Comparison of ENCODE assay signal across 35 cellular contexts in the genomic region with DNA sequence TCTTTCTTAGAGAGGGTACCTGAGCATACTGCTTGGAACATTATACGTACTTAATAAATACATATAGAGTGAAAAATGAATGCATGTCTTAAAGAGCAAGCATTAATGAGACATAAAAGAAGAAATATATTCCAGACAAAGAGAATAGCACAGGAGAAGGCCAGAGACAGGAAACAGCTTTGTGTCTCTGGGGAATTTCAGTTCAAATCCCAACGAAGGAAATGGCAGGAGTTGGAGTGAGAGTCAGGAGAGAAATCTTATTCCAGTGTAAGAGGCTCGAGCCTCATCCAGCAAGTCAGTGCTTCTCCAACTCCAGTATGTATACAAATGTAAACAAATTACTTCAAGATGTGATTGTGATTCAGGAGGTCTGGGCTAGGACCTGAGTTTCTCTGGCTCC.
"Had no signal": no experiment of that assay in that cellular context is flagged by ENCODE, and none has a peak within 500 bp of the region (broad histone marks: within the 10 kb centered on the region; RNA-seq: fewer than 3 reads in every experiment).

No MANE protein-coding gene starts in this region.

- H3K9me3 ChIP-seq: adrenal gland, body of pancreas, esophagus squamous epithelium, gastrocnemius medialis, heart left ventricle had no signal

- H3K4me1 Mint-ChIP-seq: activated CD4-positive, alpha-beta T cell treated with anti-CD3 and anti-CD28 coated beads, Interleukin-2, amount 10 ng/mL, durations not matched to agents 24 days and 14 days; activated naive CD4-positive, alpha-beta T cell treated with anti-CD3 and anti-CD28 coated beads, Interleukin-2, amount 50 U/mL, for 24 hours; activated naive CD8-positive, alpha-beta T cell treated with anti-CD3 and anti-CD28 coated beads, Interleukin-2, amount 50 U/mL, for 24 hours had no signal

- H3K4me1 ChIP-seq: adrenal gland, body of pancreas, foreskin keratinocyte, gastrocnemius medialis had no signal

- DNase-seq: activated CD4-positive, alpha-beta memory T cell treated with anti-CD3 and anti-CD28 coated beads for 36 hours; activated CD4-positive, alpha-beta T cell treated with anti-CD3 and anti-CD28 coated beads for 36 hours; activated CD4-positive, alpha-beta T cell treated with anti-CD3 and anti-CD28 coated beads, Interleukin-2, amount 10 ng/mL, durations not matched to agents 24 days and 14 days; activated CD4-positive, CD25-positive, alpha-beta regulatory T cell; activated CD4-positive, CD25-positive, alpha-beta regulatory T cell treated with anti-CD3 and anti-CD28 coated beads, Interleukin-2, amount 50 U/mL, for 72 hours; activated CD8-positive, alpha-beta memory T cell treated with anti-CD3 and anti-CD28 coated beads, Interleukin-2, amount 10 ng/mL, durations not matched to agents 7 days and 5 days; activated CD8-positive, alpha-beta memory T cell treated with anti-CD3 and anti-CD28 coated beads, Interleukin-2, amount 50 U/mL, for 4 hours; activated CD8-positive, alpha-beta T cell treated with anti-CD3 and anti-CD28 coated beads, Interleukin-2, amount 10 ng/mL, durations not matched to agents 7 days and 5 days; activated effector memory CD4-positive, alpha-beta T cell treated with anti-CD3 and anti-CD28 coated beads, Interleukin-2, amount 50 U/mL, for 16 hours; activated naive CD4-positive, alpha-beta T cell treated with anti-CD3 and anti-CD28 coated beads for 36 hours; activated naive CD8-positive, alpha-beta T cell treated with anti-CD3 and anti-CD28 coated beads for 36 hours; activated naive CD8-positive, alpha-beta T cell treated with anti-CD3 and anti-CD28 coated beads, Interleukin-2, amount 50 U/mL, for 24 hours; activated T-cell treated with anti-CD3 and anti-CD28 coated beads, Interleukin-2, amount 50 U/mL, for 1 hour; activated T-cell treated with anti-CD3 and anti-CD28 coated beads, Interleukin-2, amount 50 U/mL, for 48 hours; adrenal gland; amygdala; aorta; body of pancreas; caudate nucleus; cortex of kidney; dermis blood vessel endothelial cell; effector CD4-positive, alpha-beta T cell; effector memory CD8-positive, alpha-beta T cell; esophagus squamous epithelium; foreskin keratinocyte; gastrocnemius medialis; glutamatergic neuron; heart left ventricle; T-helper 1 cell; T-helper 17 cell had no signal

- H3K4me3 ChIP-seq: adrenal gland, body of pancreas, esophagus squamous epithelium, gastrocnemius medialis, heart left ventricle had no signal

- H3K27ac ChIP-seq: adrenal gland, body of pancreas, epithelial cell of prostate, esophagus squamous epithelium, foreskin keratinocyte, gastrocnemius medialis, heart left ventricle had no signal

- H3K4me3 Mint-ChIP-seq: activated CD4-positive, alpha-beta memory T cell treated with anti-CD3 and anti-CD28 coated beads for 36 hours; activated CD4-positive, alpha-beta T cell treated with anti-CD3 and anti-CD28 coated beads for 36 hours; activated CD4-positive, alpha-beta T cell treated with anti-CD3 and anti-CD28 coated beads, Interleukin-2, amount 10 ng/mL, durations not matched to agents 24 days and 14 days; activated CD8-positive, alpha-beta memory T cell treated with anti-CD3 and anti-CD28 coated beads, Interleukin-2, amount 10 ng/mL, durations not matched to agents 7 days and 5 days; activated CD8-positive, alpha-beta T cell treated with anti-CD3 and anti-CD28 coated beads, Interleukin-2, amount 10 ng/mL, durations not matched to agents 7 days and 5 days; activated naive CD4-positive, alpha-beta T cell treated with anti-CD3 and anti-CD28 coated beads for 36 hours; activated naive CD4-positive, alpha-beta T cell treated with anti-CD3 and anti-CD28 coated beads, Interleukin-2, amount 50 U/mL, for 24 hours; activated naive CD8-positive, alpha-beta T cell treated with anti-CD3 and anti-CD28 coated beads for 36 hours; activated naive CD8-positive, alpha-beta T cell treated with anti-CD3 and anti-CD28 coated beads, Interleukin-2, amount 50 U/mL, for 24 hours; activated T-helper 1 cell treated with anti-CD3 and anti-CD28 coated beads, Interleukin-12 subunit alpha, Interleukin-12 subunit beta, Interleukin-2, Interleukin-4 antibody, amounts not matched to agents 30 ng/mL and 10 ng/mL and 1 ng/mL, durations not matched to agents 14 hours and 24 hours and 36 hours; effector memory CD8-positive, alpha-beta T cell; T-helper 17 cell; T-helper 2 cell treated with Interferon-gamma antibody and Interleukin-4, amounts not matched to agents 5 μg/mL and 100 μg/mL, for 36 hours had no signal

- H3K36me3 Mint-ChIP-seq: activated CD4-positive, alpha-beta memory T cell treated with anti-CD3 and anti-CD28 coated beads for 36 hours; activated CD8-positive, alpha-beta memory T cell treated with anti-CD3 and anti-CD28 coated beads, Interleukin-2, amount 10 ng/mL, durations not matched to agents 7 days and 5 days; activated naive CD4-positive, alpha-beta T cell treated with anti-CD3 and anti-CD28 coated beads, Interleukin-2, amount 50 U/mL, for 24 hours had no signal

- H3K27me3 Mint-ChIP-seq: activated CD8-positive, alpha-beta memory T cell treated with anti-CD3 and anti-CD28 coated beads, Interleukin-2, amount 10 ng/mL, durations not matched to agents 7 days and 5 days; activated naive CD4-positive, alpha-beta T cell treated with anti-CD3 and anti-CD28 coated beads, Interleukin-2, amount 50 U/mL, for 24 hours had no signal

- H3K9me3 Mint-ChIP-seq: activated CD4-positive, alpha-beta memory T cell treated with anti-CD3 and anti-CD28 coated beads for 36 hours; activated CD4-positive, alpha-beta T cell treated with anti-CD3 and anti-CD28 coated beads, Interleukin-2, amount 10 ng/mL, durations not matched to agents 24 days and 14 days; activated naive CD4-positive, alpha-beta T cell treated with anti-CD3 and anti-CD28 coated beads for 36 hours; activated naive CD4-positive, alpha-beta T cell treated with anti-CD3 and anti-CD28 coated beads, Interleukin-2, amount 50 U/mL, for 24 hours; activated naive CD8-positive, alpha-beta T cell treated with anti-CD3 and anti-CD28 coated beads for 36 hours; activated naive CD8-positive, alpha-beta T cell treated with anti-CD3 and anti-CD28 coated beads, Interleukin-2, amount 50 U/mL, for 24 hours; activated T-helper 1 cell treated with anti-CD3 and anti-CD28 coated beads, Interleukin-12 subunit alpha, Interleukin-12 subunit beta, Interleukin-2, Interleukin-4 antibody, amounts not matched to agents 30 ng/mL and 10 ng/mL and 1 ng/mL, durations not matched to agents 14 hours and 24 hours and 36 hours; activated T-helper 2 cell treated with anti-CD3 and anti-CD28 coated beads, Interferon-gamma antibody, Interleukin-2, Interleukin-4, amounts not matched to agents 10 μg/mL and 5 μg/mL and 100 μg/mL, durations not matched to agents 14 hours and 24 hours and 36 hours; effector memory CD8-positive, alpha-beta T cell; T-helper 2 cell treated with Interferon-gamma antibody and Interleukin-4, amounts not matched to agents 5 μg/mL and 100 μg/mL, for 36 hours had no signal

- H3K27ac Mint-ChIP-seq: activated CD4-positive, alpha-beta memory T cell treated with anti-CD3 and anti-CD28 coated beads for 36 hours; activated CD4-positive, alpha-beta T cell treated with anti-CD3 and anti-CD28 coated beads for 36 hours; activated CD4-positive, alpha-beta T cell treated with anti-CD3 and anti-CD28 coated beads, Interleukin-2, amount 10 ng/mL, durations not matched to agents 24 days and 14 days; activated CD8-positive, alpha-beta memory T cell treated with anti-CD3 and anti-CD28 coated beads, Interleukin-2, amount 10 ng/mL, durations not matched to agents 7 days and 5 days; activated CD8-positive, alpha-beta T cell treated with anti-CD3 and anti-CD28 coated beads, Interleukin-2, amount 10 ng/mL, durations not matched to agents 7 days and 5 days; activated naive CD4-positive, alpha-beta T cell treated with anti-CD3 and anti-CD28 coated beads for 36 hours; activated naive CD4-positive, alpha-beta T cell treated with anti-CD3 and anti-CD28 coated beads, Interleukin-2, amount 50 U/mL, for 24 hours; activated naive CD8-positive, alpha-beta T cell treated with anti-CD3 and anti-CD28 coated beads for 36 hours; activated naive CD8-positive, alpha-beta T cell treated with anti-CD3 and anti-CD28 coated beads, Interleukin-2, amount 50 U/mL, for 24 hours; activated T-helper 1 cell treated with anti-CD3 and anti-CD28 coated beads, Interleukin-12 subunit alpha, Interleukin-12 subunit beta, Interleukin-2, Interleukin-4 antibody, amounts not matched to agents 30 ng/mL and 10 ng/mL and 1 ng/mL, durations not matched to agents 14 hours and 24 hours and 36 hours; activated T-helper 2 cell treated with anti-CD3 and anti-CD28 coated beads, Interferon-gamma antibody, Interleukin-2, Interleukin-4, amounts not matched to agents 10 μg/mL and 5 μg/mL and 100 μg/mL, durations not matched to agents 14 hours and 24 hours and 36 hours; effector memory CD8-positive, alpha-beta T cell; T-helper 17 cell; T-helper 2 cell treated with Interferon-gamma antibody and Interleukin-4, amounts not matched to agents 5 μg/mL and 100 μg/mL, for 36 hours had no signal

- H3K27me3 ChIP-seq: adrenal gland, body of pancreas, esophagus squamous epithelium, foreskin keratinocyte, gastrocnemius medialis, heart left ventricle had no signal

- H3K36me3 ChIP-seq: adrenal gland, esophagus squamous epithelium, gastrocnemius medialis, heart left ventricle had no signal
